Comparison of ENCODE assay signal across 17 cellular contexts in genomic region chr7:37432240-37432917, GRCh38. TPM values are rescaled to one million over a fixed set of nuclear protein-coding genes. Genes with fewer than 3 reads are reported as not detected.
DNase-seq lines count a peak whose midpoint lies in the region; ATAC-seq and TF ChIP-seq lines count a peak whose summit lies in the region.
"Had no signal": no experiment of that assay in that cellular context is flagged by ENCODE, and none has a peak within 500 bp of the region (broad histone marks: within the 10 kb centered on the region; RNA-seq: fewer than 3 reads in every experiment).

No MANE protein-coding gene starts in this region.

- H3K27ac Mint-ChIP-seq in activated CD4-positive, alpha-beta T cell treated with anti-CD3 and anti-CD28 coated beads for 36 hours: peak overlapping the region; percentile 85
- H3K27ac Mint-ChIP-seq in activated naive CD4-positive, alpha-beta T cell treated with anti-CD3 and anti-CD28 coated beads, Interleukin-2, amount 50 U/mL, for 72 hours: peak overlapping the region; percentile 40 to 62
- H3K27ac Mint-ChIP-seq: mesothelial cell of epicardium had no signal

- TF ChIP-seq CTCF in KMS-11 (conservative IDR thresholded peaks at IDR 0.05; ENCODE audit: low read depth, low read length): no peak

- H3K36me3 ChIP-seq in KMS-11 (ENCODE audit: insufficient read depth): no peaks in the 10 kb centered on the region

- H3K9me3 Mint-ChIP-seq in activated CD4-positive, alpha-beta T cell treated with anti-CD3 and anti-CD28 coated beads for 36 hours (ENCODE audit: low read depth): no peaks in the 10 kb centered on the region
- H3K9me3 Mint-ChIP-seq in activated naive CD4-positive, alpha-beta T cell treated with anti-CD3 and anti-CD28 coated beads, Interleukin-2, amount 50 U/mL, for 72 hours: no peaks in the 10 kb centered on the region
- H3K9me3 Mint-ChIP-seq: mesothelial cell of epicardium had no signal

- no peak overlapping the region for H3K27ac ChIP-seq in KMS-11
- H3K27ac ChIP-seq: A549, GM23248 had no signal

- CTCF ChIA-PET in activated CD4-positive, alpha-beta T cell treated with anti-CD3 and anti-CD28 coated beads for 36 hours (lab: Charles Lee): interaction anchor here (0.9 kb wide), 1 partner anchor 46 kb away, joined by 3 read pairs; no protein-coding TSS in a partner anchor

- no peaks in the 10 kb centered on the region for H3K27me3 Mint-ChIP-seq in activated CD4-positive, alpha-beta T cell treated with anti-CD3 and anti-CD28 coated beads for 36 hours

- no peaks in the 10 kb centered on the region for H3K79me2 ChIP-seq in KMS-11 (ENCODE audit: insufficient read depth, low read depth)

- no peaks in the 10 kb centered on the region for H4K20me1 ChIP-seq in KMS-11 (ENCODE audit: insufficient read depth)

- H3K4me2 ChIP-seq in KMS-11: peak overlapping the region; percentile 44; the same call in 1 of the 2 replicates

- no peaks in the 10 kb centered on the region for H3K27me3 ChIP-seq in KMS-11 (ENCODE audit: insufficient read depth, low read depth)
- H3K27me3 ChIP-seq: right lobe of liver had no signal

- no peak overlapping the region for H3K9ac ChIP-seq in KMS-11
- H3K9ac ChIP-seq: GM23248 had no signal

- H2AFZ ChIP-seq in KMS-11 (ENCODE audit: low read depth): 0 out of 2 replicates have a peak overlapping the region, but pooled peaks have one; percentile 0
- H2AFZ ChIP-seq: GM23248 had no signal

- H3K4me1 ChIP-seq in KMS-11 (ENCODE audit: low read depth, poor library complexity, severe bottlenecking): peaks cover 17% of the 10 kb centered on the region

- peak overlapping the region; percentile 24 for H3K4me3 Mint-ChIP-seq in activated CD4-positive, alpha-beta T cell treated with anti-CD3 and anti-CD28 coated beads for 36 hours
- H3K4me3 Mint-ChIP-seq: mesothelial cell of epicardium had no signal

- intact Hi-C loops in activated CD4-positive, alpha-beta T cell treated with anti-CD3 and anti-CD28 coated beads for 36 hours (cut with DNase I, micrococcal nuclease): no loop called here
- intact Hi-C loops in sciatic nerve (cut with DNase I): no loop called here

- H3K36me3 Mint-ChIP-seq in activated CD4-positive, alpha-beta T cell treated with anti-CD3 and anti-CD28 coated beads for 36 hours (ENCODE audit: low read depth): peaks cover 26% of the 10 kb centered on the region
- peaks cover 21 to 54% of the 10 kb centered on the region in 2 donors for H3K36me3 Mint-ChIP-seq in activated naive CD4-positive, alpha-beta T cell treated with anti-CD3 and anti-CD28 coated beads, Interleukin-2, amount 50 U/mL, for 72 hours
- H3K36me3 Mint-ChIP-seq: mesothelial cell of epicardium had no signal

- peak; percentile 79 for ATAC-seq in activated CD4-positive, alpha-beta T cell treated with anti-CD3 and anti-CD28 coated beads for 36 hours
- ATAC-seq in activated naive CD4-positive, alpha-beta T cell treated with anti-CD3 and anti-CD28 coated beads, Interleukin-2, amount 50 U/mL, for 72 hours: peak; percentile 80 to 86
- ATAC-seq in sciatic nerve (peak; percentile 46), GM21528 (IDR thresholded peaks at IDR 0.05; ENCODE audit: low FRiP score, unreplicated experiment) (no peak), HG03378 (IDR thresholded peaks at IDR 0.05; ENCODE audit: unreplicated experiment) (no peak)
- ATAC-seq: PC-3, SK-N-SH treated with all-trans-retinoic acid at 6 μM for 48 hours had no signal

- POLR2A ChIA-PET in activated CD4-positive, alpha-beta T cell treated with anti-CD3 and anti-CD28 coated beads for 36 hours (lab: Charles Lee): no interaction called here

- H3K4me3 ChIP-seq in KMS-11 (IDR thresholded peaks at IDR 0.05; ENCODE audit: insufficient read depth, low read depth, low read length): no peak overlapping the region
- H3K4me3 ChIP-seq: A549, GM23248, right lobe of liver had no signal

- peak; percentile 72 for DNase-seq in activated CD4-positive, alpha-beta T cell treated with anti-CD3 and anti-CD28 coated beads for 36 hours
- DNase-seq in activated CD4-positive, alpha-beta T cell treated with anti-CD3 and anti-CD28 coated beads, Interleukin-2, amount 50 U/mL, for 4 hours: no peak
- no peak for DNase-seq in activated naive CD4-positive, alpha-beta T cell treated with anti-CD3 and anti-CD28 coated beads, Interleukin-2, amount 50 U/mL, for 72 hours (ENCODE audit: low spot score in 2 of 2)
- no peak for DNase-seq in sciatic nerve (ENCODE audit: low spot score)
- DNase-seq in SIG-M5 treated with dmso at 0.1 percent for 504 hours (lab: John Stamatoyannopoulos, UW; ENCODE audit: unreplicated experiment): no peak
- DNase-seq: GM23248, NCI-H1930, NCI-H526 treated with DMSO at 0.1 percent for 48 hours, occipital lobe, PC-3, right lobe of liver had no signal

- peaks cover 95% of the 10 kb centered on the region for H3K4me1 Mint-ChIP-seq in activated CD4-positive, alpha-beta T cell treated with anti-CD3 and anti-CD28 coated beads for 36 hours

RNA-seq across cellular contexts. Expression of gene ELMO1, which starts 16.3 kb away (rescaled TPM):
- total RNA-seq in activated CD4-positive, alpha-beta T cell treated with anti-CD3 and anti-CD28 coated beads for 36 hours: 100 to 1,000 TPM in 1 of 2 experiments, 10 to 100 TPM in 1; 96.2 to 173 TPM
- total RNA-seq in activated naive CD4-positive, alpha-beta T cell treated with anti-CD3 and anti-CD28 coated beads, Interleukin-2, amount 50 U/mL, for 72 hours: 100 to 1,000 TPM; 137 to 167 TPM
- total RNA-seq in sciatic nerve: 151 TPM
- total RNA-seq: GM23248, PC-3 had no signal

Comparison
In these comparisons a context has a peak if more than half of its experiments do, and no peak if none do; other contexts are left out.
1. ATAC-seq: peak in activated CD4-positive, alpha-beta T cell treated with anti-CD3 and anti-CD28 coated beads for 36 hours (single experiment), activated naive CD4-positive, alpha-beta T cell treated with anti-CD3 and anti-CD28 coated beads, Interleukin-2, amount 50 U/mL, for 72 hours (2 of 2) and sciatic nerve (single experiment); none in GM21528 (single experiment) and HG03378 (single experiment).